In the genomic region with DNA sequence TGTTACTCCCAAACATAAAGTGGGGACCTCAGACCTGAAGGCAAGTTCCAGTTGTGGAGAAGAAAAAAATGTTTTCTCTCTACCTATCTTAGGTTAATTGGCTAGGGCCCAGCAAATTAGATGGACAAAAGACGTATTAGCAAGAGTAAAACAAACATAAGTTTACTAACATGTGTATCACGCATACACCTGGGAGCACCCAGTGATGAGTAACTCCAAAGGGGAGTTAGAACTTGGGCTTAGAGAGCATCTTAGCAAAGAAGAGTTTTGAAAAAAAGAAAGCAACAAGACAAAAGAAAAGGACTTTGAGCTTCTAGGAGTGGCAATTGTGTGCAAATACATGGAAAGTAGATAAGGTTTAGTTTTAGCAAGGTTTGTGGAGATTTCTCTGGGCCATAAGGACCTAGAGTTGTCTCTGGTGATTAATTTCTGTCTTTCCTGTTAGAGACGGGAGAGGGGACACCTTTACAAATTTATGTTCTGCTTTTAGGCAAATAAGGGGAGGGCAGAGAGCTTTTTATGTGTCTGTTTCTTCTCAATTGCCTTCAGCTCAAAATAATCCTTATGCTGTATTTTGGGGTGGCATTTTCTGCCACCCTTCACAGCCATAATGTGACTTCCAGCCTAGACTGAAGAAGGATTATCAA, we compare ENCODE assay signal across 24 cellular contexts.
DNase-seq lines count a peak whose midpoint lies in the region; ATAC-seq and TF ChIP-seq lines count a peak whose summit lies in the region.
"Had no signal": no experiment of that assay in that cellular context is flagged by ENCODE, and none has a peak within 500 bp of the region (broad histone marks: within the 10 kb centered on the region; RNA-seq: fewer than 3 reads in every experiment).

No MANE protein-coding gene starts in this region.

- intact Hi-C loops in body of pancreas (cut with DNase I) (no loop called here), stomach (cut with DNase I; ENCODE audit: low total_unique reads) (no loop called here), lower leg skin (cut with DNase I; ENCODE audit: low total_unique reads) (no loop called here)

- H3K4me3 ChIP-seq in body of pancreas (no peak overlapping the region), iPS-20b (ENCODE audit: low read length) (peak overlapping the region; percentile 13), stomach (no peak overlapping the region), lower leg skin (ENCODE audit: low read depth, poor library complexity, severe bottlenecking) (no peak overlapping the region)
- H3K4me3 ChIP-seq: heart left ventricle, right lobe of liver, SK-N-MC had no signal

- TF ChIP-seq CTCF in body of pancreas (IDR thresholded peaks at IDR 0.05): no peak
- TF ChIP-seq CTCF in stomach (IDR thresholded peaks at IDR 0.05): no peak
- TF ChIP-seq CTCF in lower leg skin (IDR thresholded peaks at IDR 0.05): no peak

- peak; percentile 12 for DNase-seq in LoVo (ENCODE audit: low spot score)
- no peak for DNase-seq in body of pancreas
- no peak for DNase-seq in stomach
- DNase-seq in NCI-H446 treated with DMSO at 0.1 percent for 48 hours (lab: John Stamatoyannopoulos, UW): no peak
- no peak for DNase-seq in lower leg skin (ENCODE audit: low spot score in 2 of 2)
- DNase-seq: activated CD4-positive, alpha-beta T cell treated with anti-CD3 and anti-CD28 coated beads for 4 hours; activated T-cell treated with anti-CD3 and anti-CD28 coated beads, Interleukin-2, amount 50 U/mL, for 48 hours; anterior cingulate cortex; caudate nucleus; EL; heart left ventricle; naive thymus-derived CD8-positive, alpha-beta T cell; NCI-H2171; NCI-H524; posterior cingulate gyrus; right lobe of liver; stimulated activated naive CD8-positive, alpha-beta T cell treated with anti-CD3 and anti-CD28 coated beads, Interleukin-15, Interleukin-2, amounts not matched to agents 100 U/mL and 50 U/mL, for 24 hours; T-helper 17 cell had no signal

- H3K9me3 ChIP-seq in body of pancreas (no peaks in the 10 kb centered on the region), iPS-20b (ENCODE audit: insufficient read depth, low read depth, low read length) (peaks cover 7% of the 10 kb centered on the region; the same call in 1 of the 2 replicates), stomach (peaks cover 0 to 10% (median 0%) of the 10 kb centered on the region in 4 donors)
- H3K9me3 ChIP-seq: right lobe of liver had no signal

- H3K9ac ChIP-seq in iPS-20b (ENCODE audit: low read depth, low read length): peak overlapping the region; percentile 0; the same call in 1 of the 2 replicates
- H3K9ac ChIP-seq: KMS-11 had no signal

- TF ChIP-seq POLR2A in body of pancreas (IDR thresholded peaks at IDR 0.05): no peak
- no peak for TF ChIP-seq POLR2A in stomach (IDR thresholded peaks at IDR 0.05)
- no peak for TF ChIP-seq POLR2A in lower leg skin (IDR thresholded peaks at IDR 0.05)

- H3K27me3 ChIP-seq in body of pancreas (no peaks in the 10 kb centered on the region), iPS-20b (ENCODE audit: insufficient read depth, low read length) (no peaks in the 10 kb centered on the region), stomach (no peaks in the 10 kb centered on the region)
- H3K27me3 ChIP-seq: heart left ventricle, right lobe of liver had no signal

- H3K36me3 ChIP-seq in body of pancreas (replicated peaks in 1 of 2; ENCODE audit: insufficient read depth in 1 of 2, low read depth in 2 of 2) (no peaks in the 10 kb centered on the region), iPS-20b (ENCODE audit: insufficient read depth, low read depth, low read length) (no peaks in the 10 kb centered on the region), stomach (no peaks in the 10 kb centered on the region)
- H3K36me3 ChIP-seq: heart left ventricle, right lobe of liver had no signal

- ATAC-seq in body of pancreas (no peak), GM21423 (IDR thresholded peaks at IDR 0.05; ENCODE audit: unreplicated experiment) (no peak)
- ATAC-seq: activated naive CD4-positive, alpha-beta T cell treated with anti-CD3 and anti-CD28 coated beads, Interleukin-2, amount 50 U/mL, for 72 hours; heart left ventricle; left lobe of liver; naive thymus-derived CD8-positive, alpha-beta T cell; right lobe of liver; stimulated activated naive CD8-positive, alpha-beta T cell treated with anti-CD3 and anti-CD28 coated beads, Interleukin-15, Interleukin-2, amounts not matched to agents 100 U/mL and 50 U/mL, for 24 hours; T-helper 17 cell had no signal

- no peak for TF ChIP-seq EP300 in stomach (IDR thresholded peaks at IDR 0.05)

- WGBS in body of pancreas, 2 donors: 22 to 31% methylated on average over 3 of the region's 3 CpGs
- WGBS in stomach, 5 donors: 17 to 46% (median 32%) methylated on average over 3 of the region's 3 CpGs
- WGBS in lower leg skin, 2 donors: 71 to 78% methylated on average over 3 of the region's 3 CpGs

- peaks cover 55% of the 10 kb centered on the region for H3K4me1 ChIP-seq in body of pancreas
- peaks cover 28% of the 10 kb centered on the region for H3K4me1 ChIP-seq in iPS-20b (ENCODE audit: insufficient read depth, low read length)
- peaks cover 0 to 18% (median 4%) of the 10 kb centered on the region in 4 donors for H3K4me1 ChIP-seq in stomach
- H3K4me1 ChIP-seq: right lobe of liver had no signal

- peak overlapping the region in 3 of 4 donors; percentile 55 to 69 (median 69) for H3K27ac ChIP-seq in body of pancreas
- no peak overlapping the region for H3K27ac ChIP-seq in iPS-20b (ENCODE audit: low read length)
- H3K27ac ChIP-seq in stomach: peak overlapping the region; percentile 35 to 65 (median 48)
- H3K27ac ChIP-seq: heart left ventricle, KMS-11, right lobe of liver, SK-N-MC had no signal
